ENCODE assay signal across 8 cellular contexts in the genomic region with DNA sequence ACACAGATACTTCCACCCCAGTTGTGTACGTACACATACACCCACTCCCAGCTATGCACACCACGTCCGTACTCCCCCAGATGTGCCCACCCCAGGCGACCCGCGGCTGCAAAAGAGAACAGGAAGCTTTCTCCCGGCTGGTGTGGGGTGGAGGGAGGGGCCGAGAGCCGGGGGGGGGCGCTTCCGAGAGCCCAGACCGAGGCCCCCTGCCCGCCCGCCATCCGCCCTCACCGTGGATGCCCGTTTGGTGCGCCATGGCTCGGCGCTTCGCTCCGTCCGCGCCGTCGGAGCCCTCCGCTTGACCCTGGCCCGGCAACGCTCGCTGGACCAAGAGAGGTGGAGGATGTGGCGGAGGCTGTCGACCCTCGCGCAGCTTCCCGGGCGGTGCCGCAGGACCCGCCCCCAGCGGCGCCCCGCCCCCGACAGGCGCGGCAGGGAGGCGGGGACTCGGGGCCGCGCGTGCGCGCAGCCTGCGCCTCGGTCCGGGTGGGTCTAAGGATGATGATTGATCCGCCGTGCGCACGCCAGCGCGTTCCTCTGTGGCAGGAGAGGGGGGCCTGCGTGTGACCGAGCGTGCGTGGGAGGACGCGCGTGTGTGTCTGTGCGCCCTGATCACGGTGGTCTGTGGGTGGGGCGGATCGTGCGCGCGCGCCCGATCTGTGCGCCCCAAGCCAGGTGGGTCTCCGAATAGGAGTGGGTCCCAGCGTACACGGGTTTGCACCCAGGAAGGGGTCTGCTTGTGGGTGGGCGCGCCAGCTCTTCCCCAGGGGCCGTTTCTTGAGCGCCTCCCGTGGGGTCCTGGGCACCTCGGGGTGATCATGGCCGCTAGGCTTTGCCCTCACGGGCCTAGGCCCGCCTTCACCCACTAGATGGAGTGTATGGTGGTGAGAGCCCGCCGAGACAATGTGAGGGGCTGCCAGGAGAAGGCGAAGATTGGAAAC. TPM values are rescaled to one million over a fixed set of nuclear protein-coding genes. Genes with fewer than 3 reads are reported as not detected.
A peak's percentile ranks its signal among the peaks of the same experiment; 100 is the strongest.
DNase-seq lines count a peak whose midpoint lies in the region; ATAC-seq and TF ChIP-seq lines count a peak whose summit lies in the region.

A gene (minus strand): TSS at position 398 of the 941 bp plus-strand sequence. CDS start 142 bp downstream, at position 256.

- ATAC-seq in HG02938 (IDR thresholded peaks at IDR 0.05; ENCODE audit: unreplicated experiment) = peak; percentile 65

- DNase-seq in SHP77 (lab: John Stamatoyannopoulos, UW) (peak; percentile 21 to 67), SHP77 treated with DMSO at 0.1 percent for 48 hours (lab: John Stamatoyannopoulos, UW) (no peak), NCI-H226 (peak; percentile 56), colonic mucosa (peak; percentile 84), left kidney (ENCODE audit: low read depth, low spot score) (peak; percentile 93)
- DNase-seq in activated CD4-positive, alpha-beta T cell treated with anti-CD3 and anti-CD28 coated beads for 48 hours = peak; percentile 91
- peak; percentile 90 for DNase-seq in stimulated activated CD4-positive, alpha-beta T cell treated with anti-CD3 and anti-CD28 coated beads, Interleukin-1b, Interleukin-23, amount 100 ng/mL, for 48 hours

- intact Hi-C loops in colonic mucosa (cut with DNase I) = loop anchor here (5.0 kb wide), 1 partner anchor 33 kb away; no protein-coding TSS in a partner anchor

- no peaks in the 10 kb centered on the region for H3K36me3 ChIP-seq in colonic mucosa

- no peaks in the 10 kb centered on the region for H3K9me3 ChIP-seq in colonic mucosa

- H3K4me3 ChIP-seq in colonic mucosa = peak within 1 kb of the TSS; percentile 95

- TF ChIP-seq CTCF in colonic mucosa (IDR thresholded peaks at IDR 0.05) = peak; percentile 47

- peak within 1 kb of the TSS; percentile 90 to 97 for H3K9ac ChIP-seq in colonic mucosa (ENCODE audit: low read depth in 2 of 2, low read length in 2 of 2)

- peaks cover 11% of the 10 kb centered on the region for H3K4me1 ChIP-seq in colonic mucosa

- peak within 1 kb of the TSS; percentile 91 for H3K27ac ChIP-seq in colonic mucosa

- H3K27me3 ChIP-seq in colonic mucosa = no peaks in the 10 kb centered on the region

RNA-seq across cellular contexts. Expression of the gene that starts here (rescaled TPM):
- total RNA-seq in colonic mucosa = 10 to 100 TPM; 44.2 to 45.0 TPM
